13 cellular contexts compared by ENCODE assay signal in genomic region chr3:73504255-73504654, GRCh38.
DNase-seq lines count a peak whose midpoint lies in the region; ATAC-seq lines count a peak whose summit lies in the region.
"Had no signal": no experiment of that assay in that cellular context is flagged by ENCODE, and none has a peak within 500 bp of the region (broad histone marks: within the 10 kb centered on the region; RNA-seq: fewer than 3 reads in every experiment).

No MANE protein-coding gene starts in this region.

- peaks cover 70% of the 10 kb centered on the region for H3K4me1 ChIP-seq in muscle layer of colon (ENCODE audit: insufficient read depth, low read length)

- H3K9ac ChIP-seq in muscle layer of colon (ENCODE audit: low read length) = no peak overlapping the region

- no peaks in the 10 kb centered on the region for H3K9me3 ChIP-seq in muscle layer of colon (ENCODE audit: low read length)
- H3K9me3 ChIP-seq: vagina had no signal

- peaks cover 4% of the 10 kb centered on the region for H3K36me3 ChIP-seq in muscle layer of colon (ENCODE audit: insufficient read depth, low read length)
- H3K36me3 ChIP-seq: vagina had no signal

- peak overlapping the region; percentile 46 for H3K27ac ChIP-seq in muscle layer of colon (ENCODE audit: low read depth, low read length)
- H3K27ac ChIP-seq: vagina had no signal

- H3K4me3 ChIP-seq in muscle layer of colon (ENCODE audit: low read depth in 1 of 2, low read length in 2 of 2) = no peak overlapping the region
- H3K4me3 ChIP-seq: lung, vagina had no signal

- peak; percentile 43 for DNase-seq in COLO668 (lab: John Stamatoyannopoulos, UW; ENCODE audit: unreplicated experiment)
- peak; percentile 71 for DNase-seq in NCI-H1092 (lab: John Stamatoyannopoulos, UW)
- peak; percentile 82 to 87 for DNase-seq in SHP77 (lab: John Stamatoyannopoulos, UW)
- no peak for DNase-seq in HUDEP-2 (lab: John Stamatoyannopoulos, UW; ENCODE audit: unreplicated experiment in 76 of 76)
- DNase-seq in amygdala (lab: John Stamatoyannopoulos, UW) = no peak
- DNase-seq in T-helper 1 cell = no peak
- DNase-seq: activated naive CD4-positive, alpha-beta T cell treated with anti-CD3 and anti-CD28 coated beads, Interleukin-2, amount 50 U/mL, for 16 hours; KBM-7; NCI-H226 had no signal

- no peak for ATAC-seq in HG03521 (IDR thresholded peaks at IDR 0.05; ENCODE audit: unreplicated experiment)

- no peaks in the 10 kb centered on the region for H3K27me3 ChIP-seq in muscle layer of colon (ENCODE audit: control insufficient read depth in 1 of 2, insufficient read depth in 2 of 2, low read length in 2 of 2)
- H3K27me3 ChIP-seq: vagina had no signal

Comparison
In these comparisons a context has a peak if more than half of its experiments do, and no peak if none do; other contexts are left out.
1. DNase-seq: peak in COLO668 (single experiment), NCI-H1092 (single experiment) and SHP77 (2 of 2); none in HUDEP-2 (0 of 76), amygdala (0 of 56) and T-helper 1 cell (0 of 5).